ENCODE assay signal across 8 cellular contexts in the genomic region with DNA sequence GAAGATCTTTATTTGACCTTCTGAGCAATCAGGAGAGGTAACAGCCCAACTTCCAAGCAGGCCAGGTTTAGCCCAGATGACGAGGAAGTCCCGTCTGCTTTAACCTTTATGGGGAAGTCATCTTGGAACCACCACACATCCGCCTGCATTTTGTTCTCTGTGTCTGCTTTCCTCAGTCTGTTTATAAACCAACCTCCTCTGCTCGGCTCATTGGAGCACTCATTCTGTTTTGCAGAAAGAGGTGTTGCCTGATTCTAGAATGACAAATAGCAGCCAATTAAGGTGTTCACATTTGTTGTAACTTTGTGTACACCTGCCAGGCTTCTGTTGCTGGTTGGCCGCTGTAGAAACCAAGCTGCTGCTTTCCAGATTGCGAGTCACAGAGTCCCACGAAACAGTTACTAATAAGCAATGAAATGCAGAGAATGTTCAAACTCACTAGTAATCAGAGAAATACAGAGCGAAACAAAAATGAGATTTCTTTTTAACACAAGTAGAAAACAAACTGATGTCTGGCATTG.
DNase-seq lines count a peak whose midpoint lies in the region; ATAC-seq and TF ChIP-seq lines count a peak whose summit lies in the region.

No MANE protein-coding gene starts in this region.

- H3K79me1 ChIP-seq in mesendoderm (ENCODE audit: low read length) = no peaks in the 10 kb centered on the region

- POLR2A ChIA-PET in activated CD4-positive, alpha-beta T cell treated with anti-CD3 and anti-CD28 coated beads, Interleukin-2, amount 10 ng/mL, durations not matched to agents 7 days and 5 days (lab: Charles Lee) = interaction anchor here (1.0 to 1.5 kb wide), 3 partner anchors 13 to 63 kb away, joined by 3 to 7 read pairs (median 4); no protein-coding TSS in a partner anchor

- ATAC-seq in GM18909 (IDR thresholded peaks at IDR 0.05; ENCODE audit: poor library complexity, unreplicated experiment) (peak; percentile 28), HG03139 (IDR thresholded peaks at IDR 0.05; ENCODE audit: unreplicated experiment) (peak; percentile 28), foreskin keratinocyte (no peak)

- H3K9me3 ChIP-seq in smooth muscle cell (replicated peaks; ENCODE audit: low read depth) = no peaks in the 10 kb centered on the region

- H3K79me2 ChIP-seq in smooth muscle cell (ENCODE audit: low read depth) (no peaks in the 10 kb centered on the region), mesendoderm (ENCODE audit: control insufficient read depth, insufficient read depth, low read length) (no peaks in the 10 kb centered on the region)

- H3K27me3 ChIP-seq in foreskin keratinocyte = no peaks in the 10 kb centered on the region
- H3K27me3 ChIP-seq in smooth muscle cell (ENCODE audit: low read depth) = no peaks in the 10 kb centered on the region
- no peaks in the 10 kb centered on the region for H3K27me3 ChIP-seq in mesendoderm (ENCODE audit: insufficient read depth, low read length, poor library complexity)

- H3K27ac Mint-ChIP-seq in activated CD4-positive, alpha-beta T cell treated with anti-CD3 and anti-CD28 coated beads, Interleukin-2, amount 10 ng/mL, durations not matched to agents 7 days and 5 days = peak overlapping the region; percentile 99

- H3K4me3 ChIP-seq in smooth muscle cell (no peak overlapping the region), mesendoderm (ENCODE audit: low read length) (no peak overlapping the region)

- no peaks in the 10 kb centered on the region for H4K20me1 ChIP-seq in smooth muscle cell (ENCODE audit: low read depth)

- H4K8ac ChIP-seq in mesendoderm (ENCODE audit: low read depth, low read length) = no peak overlapping the region

- H3K4ac ChIP-seq in mesendoderm (ENCODE audit: low read depth, low read length) = no peak overlapping the region

- DNase-seq in activated CD4-positive, alpha-beta T cell treated with anti-CD3 and anti-CD28 coated beads, Interleukin-2, amount 10 ng/mL, durations not matched to agents 7 days and 5 days = peak; percentile 64
- DNase-seq in foreskin keratinocyte (no peak), smooth muscle cell (lab: John Stamatoyannopoulos, UW; ENCODE audit: unreplicated experiment) (no peak), hepatic stellate cell (ENCODE audit: low spot score) (no peak), mesendoderm (no peak), islet precursor cell (no peak)

- CTCF ChIA-PET in activated CD4-positive, alpha-beta T cell treated with anti-CD3 and anti-CD28 coated beads, Interleukin-2, amount 10 ng/mL, durations not matched to agents 7 days and 5 days (lab: Charles Lee) = interaction anchor here (0.9 to 2.4 kb wide), 8 partner anchors 9 to 63 kb away, joined by 4 to 20 read pairs (median 6); no protein-coding TSS in a partner anchor

- no peaks in the 10 kb centered on the region for H3K36me3 ChIP-seq in smooth muscle cell (ENCODE audit: low read depth)
- H3K36me3 ChIP-seq in mesendoderm (ENCODE audit: control insufficient read depth, insufficient read depth, low read length) = no peaks in the 10 kb centered on the region

- no peak overlapping the region for H2BK15ac ChIP-seq in mesendoderm (replicated peaks; ENCODE audit: low read depth)

- H3K4me1 ChIP-seq in foreskin keratinocyte (peaks cover 45% of the 10 kb centered on the region), smooth muscle cell (ENCODE audit: low read depth) (peaks cover 28% of the 10 kb centered on the region), mesendoderm (ENCODE audit: control insufficient read depth, low read depth, low read length) (peaks cover 2% of the 10 kb centered on the region)

- H3K27me3 Mint-ChIP-seq in activated CD4-positive, alpha-beta T cell treated with anti-CD3 and anti-CD28 coated beads, Interleukin-2, amount 10 ng/mL, durations not matched to agents 7 days and 5 days = no peaks in the 10 kb centered on the region

- no peak overlapping the region for H3K18ac ChIP-seq in mesendoderm (ENCODE audit: low read length)

- H3K9me3 Mint-ChIP-seq in activated CD4-positive, alpha-beta T cell treated with anti-CD3 and anti-CD28 coated beads, Interleukin-2, amount 10 ng/mL, durations not matched to agents 7 days and 5 days = no peaks in the 10 kb centered on the region

- peak overlapping the region; percentile 26 for H2AFZ ChIP-seq in smooth muscle cell (ENCODE audit: low read depth)

- peaks cover 100% of the 10 kb centered on the region for H3K4me1 Mint-ChIP-seq in activated CD4-positive, alpha-beta T cell treated with anti-CD3 and anti-CD28 coated beads, Interleukin-2, amount 10 ng/mL, durations not matched to agents 7 days and 5 days

- H3K36me3 Mint-ChIP-seq in activated CD4-positive, alpha-beta T cell treated with anti-CD3 and anti-CD28 coated beads, Interleukin-2, amount 10 ng/mL, durations not matched to agents 7 days and 5 days (ENCODE audit: low read depth) = peaks cover 92% of the 10 kb centered on the region

- H3K9ac ChIP-seq in smooth muscle cell (ENCODE audit: low read depth) (peak overlapping the region; percentile 37), mesendoderm (ENCODE audit: low read length) (no peak overlapping the region)

- H2BK120ac ChIP-seq in mesendoderm (ENCODE audit: low read depth, low read length) = no peak overlapping the region

- no peak overlapping the region for H3K23ac ChIP-seq in mesendoderm (ENCODE audit: low read length)

- peak overlapping the region; percentile 64 for H3K4me3 Mint-ChIP-seq in activated CD4-positive, alpha-beta T cell treated with anti-CD3 and anti-CD28 coated beads, Interleukin-2, amount 10 ng/mL, durations not matched to agents 7 days and 5 days

- TF ChIP-seq CTCF in foreskin keratinocyte (conservative IDR thresholded peaks at IDR 0.05) = no peak
- TF ChIP-seq CTCF in smooth muscle cell (IDR thresholded peaks at IDR 0.05; ENCODE audit: borderline replicate concordance, insufficient read depth, poor library complexity, severe bottlenecking) = no peak

- H4K5ac ChIP-seq in mesendoderm (ENCODE audit: low read length) = no peak overlapping the region

- no peak overlapping the region for H2AK5ac ChIP-seq in mesendoderm (ENCODE audit: low read length)

- no peak overlapping the region for H2BK5ac ChIP-seq in mesendoderm (ENCODE audit: low read length)

- WGBS in smooth muscle cell (ENCODE audit: low lambda C conversion rate) = 53% methylated on average over 8 of the region's 8 CpGs
- WGBS in mesendoderm (ENCODE audit: extremely low coverage, insufficient coverage, low lambda C conversion rate) = no CpG with 5 or more reads among the region's 8 CpGs

- H3F3A ChIP-seq in smooth muscle cell (ENCODE audit: low read depth) = peaks cover 25% of the 10 kb centered on the region

- H3K56ac ChIP-seq in mesendoderm (ENCODE audit: low read length) = no peak overlapping the region

- peak overlapping the region; percentile 52 for H3K4me2 ChIP-seq in smooth muscle cell
- no peak overlapping the region for H3K4me2 ChIP-seq in mesendoderm (ENCODE audit: low read length)

- H3K27ac ChIP-seq in foreskin keratinocyte (peak overlapping the region; percentile 72), smooth muscle cell (ENCODE audit: low read depth) (peak overlapping the region; percentile 83), mesendoderm (ENCODE audit: low read depth, low read length) (no peak overlapping the region)
